Comparison of ENCODE assay signal across 27 cellular contexts in the genomic region with DNA sequence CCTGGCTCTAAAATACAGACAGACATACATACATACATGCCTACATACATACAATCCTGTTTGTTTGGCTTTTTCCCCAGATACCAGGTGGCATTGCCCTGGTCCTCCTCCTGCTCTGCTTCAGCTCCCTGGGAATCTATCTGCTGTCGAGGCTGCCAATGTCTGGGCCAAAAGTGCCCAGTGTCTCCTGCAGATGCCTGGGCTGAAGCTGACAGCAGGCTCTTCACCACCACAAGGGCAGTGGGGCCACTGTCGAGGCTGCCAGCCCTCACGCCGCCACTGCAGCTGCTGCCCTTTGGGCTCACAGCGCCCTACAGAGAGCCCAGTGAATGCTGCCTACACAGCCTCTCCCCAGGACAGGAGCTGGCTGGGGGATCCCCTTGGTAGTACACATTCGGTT. TPM values are rescaled to one million over a fixed set of nuclear protein-coding genes. Genes with fewer than 3 reads are reported as not detected.
DNase-seq lines count a peak whose midpoint lies in the region; ATAC-seq and TF ChIP-seq lines count a peak whose summit lies in the region.
"Had no signal": no experiment of that assay in that cellular context is flagged by ENCODE, and none has a peak within 500 bp of the region (broad histone marks: within the 10 kb centered on the region; RNA-seq: fewer than 3 reads in every experiment).

No MANE protein-coding gene starts in this region.

- intact Hi-C loops in head of caudate nucleus (cut with DNase I) = no loop called here
- intact Hi-C loops in CD8-positive, alpha-beta T cell (cut with DNase I, micrococcal nuclease) = loop anchor here in 1 of 2 experiments (5.0 kb wide), 1 partner anchor 34 kb away; no protein-coding TSS in a partner anchor

- no peaks in the 10 kb centered on the region for H3K4me1 ChIP-seq in CD8-positive, alpha-beta T cell (ENCODE audit: insufficient read depth, low read length)
- H3K4me1 ChIP-seq: esophagus muscularis mucosa, HAP-1 had no signal

- no peaks in the 10 kb centered on the region for H3K27me3 ChIP-seq in CD8-positive, alpha-beta T cell (ENCODE audit: insufficient read depth, low read length)
- H3K27me3 ChIP-seq: BE2C, esophagus muscularis mucosa, hepatocyte had no signal

- H3K4me3 Mint-ChIP-seq in CD8-positive, alpha-beta T cell = no peak overlapping the region
- H3K4me3 Mint-ChIP-seq: activated naive CD4-positive, alpha-beta T cell treated with anti-CD3 and anti-CD28 coated beads, Interleukin-2, amount 10 ng/mL, durations not matched to agents 7 days and 5 days; endodermal cell; immature natural killer cell; memory B cell; naive B cell; type B pancreatic cell had no signal

- H3K36me3 Mint-ChIP-seq in CD8-positive, alpha-beta T cell = no peaks in the 10 kb centered on the region
- H3K36me3 Mint-ChIP-seq: activated naive CD4-positive, alpha-beta T cell treated with anti-CD3 and anti-CD28 coated beads, Interleukin-2, amount 10 ng/mL, durations not matched to agents 7 days and 5 days; memory B cell; naive B cell; type B pancreatic cell had no signal

- ATAC-seq in CD8-positive, alpha-beta T cell = no peak
- ATAC-seq: left colon, PC-3 had no signal

- H3K36me3 ChIP-seq in CD8-positive, alpha-beta T cell (ENCODE audit: insufficient read depth, low read length) = no peaks in the 10 kb centered on the region
- H3K36me3 ChIP-seq: BE2C, esophagus muscularis mucosa, HAP-1 had no signal

- H3K9me3 Mint-ChIP-seq in CD8-positive, alpha-beta T cell = no peaks in the 10 kb centered on the region
- H3K9me3 Mint-ChIP-seq: activated naive CD4-positive, alpha-beta T cell treated with anti-CD3 and anti-CD28 coated beads, Interleukin-2, amount 10 ng/mL, durations not matched to agents 7 days and 5 days; endodermal cell; memory B cell; type B pancreatic cell had no signal

- no peak overlapping the region for H3K27ac ChIP-seq in CD8-positive, alpha-beta T cell (ENCODE audit: low read depth, low read length)
- H3K27ac ChIP-seq: esophagus muscularis mucosa, hepatocyte had no signal

- H3K27ac Mint-ChIP-seq in CD8-positive, alpha-beta T cell = no peak overlapping the region
- H3K27ac Mint-ChIP-seq: activated naive CD4-positive, alpha-beta T cell treated with anti-CD3 and anti-CD28 coated beads, Interleukin-2, amount 10 ng/mL, durations not matched to agents 7 days and 5 days; endodermal cell; immature natural killer cell; memory B cell; type B pancreatic cell had no signal

- CTCF ChIA-PET in CD8-positive, alpha-beta T cell (lab: Charles Lee) = no interaction called here

- no peak overlapping the region for H3K4me3 ChIP-seq in foreskin fibroblast (ENCODE audit: low read depth in 1 of 2, low read length in 2 of 2)
- no peak overlapping the region for H3K4me3 ChIP-seq in CD8-positive, alpha-beta T cell (ENCODE audit: low read depth, low read length)
- H3K4me3 ChIP-seq: esophagus muscularis mucosa, HAP-1, hepatocyte had no signal

- no peaks in the 10 kb centered on the region for H3K4me1 Mint-ChIP-seq in CD8-positive, alpha-beta T cell (ENCODE audit: low read depth)
- H3K4me1 Mint-ChIP-seq: activated naive CD4-positive, alpha-beta T cell treated with anti-CD3 and anti-CD28 coated beads, Interleukin-2, amount 10 ng/mL, durations not matched to agents 7 days and 5 days; immature natural killer cell; memory B cell; naive B cell had no signal

- DNase-seq in SHP77 (lab: John Stamatoyannopoulos, UW) (peak; percentile 32 to 34), SHP77 treated with DMSO at 0.1 percent for 48 hours (lab: John Stamatoyannopoulos, UW) (no peak), NCI-H446 treated with DMSO at 0.1 percent for 48 hours (lab: John Stamatoyannopoulos, UW) (peak; percentile 41), head of caudate nucleus (peak in 41 of 42 donors; percentile 9 to 83 (median 53)), putamen (ENCODE audit: low spot score) (peak; percentile 44), dermis blood vessel endothelial cell (no peak), foreskin fibroblast (no peak)
- DNase-seq in CD8-positive, alpha-beta T cell = no peak
- DNase-seq: activated naive CD4-positive, alpha-beta T cell treated with anti-CD3 and anti-CD28 coated beads, Interleukin-2, amount 10 ng/mL, durations not matched to agents 7 days and 5 days; BE2C; COR-L47; cortex of kidney; DMS79 treated with DMSO at 0.1 percent for 48 hours; endodermal cell; immature natural killer cell; KBM-7; left colon; MM.1S; naive B cell; NK-92 treated with Interleukin-12 subunit alpha and Interleukin-12 subunit beta, amount 100 ng/mL, for 24 hours; PC-3; Right ventricle myocardium superior had no signal

- no peaks in the 10 kb centered on the region for H3K27me3 Mint-ChIP-seq in CD8-positive, alpha-beta T cell (ENCODE audit: low read depth)
- H3K27me3 Mint-ChIP-seq: type B pancreatic cell had no signal

- H3K9me3 ChIP-seq in CD8-positive, alpha-beta T cell (ENCODE audit: low read length) = no peaks in the 10 kb centered on the region
- H3K9me3 ChIP-seq: BE2C, esophagus muscularis mucosa, HAP-1 had no signal

- POLR2A ChIA-PET in CD8-positive, alpha-beta T cell (lab: Charles Lee) = no interaction called here

- no peak for TF ChIP-seq CTCF in foreskin fibroblast (IDR thresholded peaks at IDR 0.05; ENCODE audit: low read depth, low read length)
- TF ChIP-seq CTCF in CD8-positive, alpha-beta T cell (IDR thresholded peaks at IDR 0.05) = no peak

RNA-seq across cellular contexts. Expression of a gene that starts 18.0 kb away (rescaled TPM):
- total RNA-seq in dermis blood vessel endothelial cell = 39.4 and 39.5 TPM in 2 replicates
- total RNA-seq in CD8-positive, alpha-beta T cell = 10 to 100 TPM; 14.2 to 14.8 TPM

RNA-seq across cellular contexts. Expression of a gene that starts 30.9 kb away (rescaled TPM):
- 80.3 and 99.9 TPM in 2 replicates for total RNA-seq in dermis blood vessel endothelial cell
- total RNA-seq in CD8-positive, alpha-beta T cell = 10 to 100 TPM; 23.8 to 24.6 TPM

Comparison
In these comparisons a context has a peak if more than half of its experiments do, and no peak if none do; other contexts are left out.
1. DNase-seq: peak in SHP77 (2 of 2), NCI-H446 treated with DMSO at 0.1 percent for 48 hours (single experiment), head of caudate nucleus (41 of 42) and putamen (single experiment); none in SHP77 treated with DMSO at 0.1 percent for 48 hours (single experiment), dermis blood vessel endothelial cell (single experiment), foreskin fibroblast (0 of 2) and CD8-positive, alpha-beta T cell (0 of 7).